8 cellular contexts compared by ENCODE assay signal in genomic region chr3:189961525-189962161, GRCh38.
A peak's percentile ranks its signal among the peaks of the same experiment; 100 is the strongest.
DNase-seq lines count a peak whose midpoint lies in the region; ATAC-seq and TF ChIP-seq lines count a peak whose summit lies in the region.

No MANE protein-coding gene starts in this region.

- peak overlapping the region; percentile 81 for H3K27ac ChIP-seq in caudate nucleus (ENCODE audit: low read depth, low read length)

- peaks cover 2% of the 10 kb centered on the region for H3K27me3 Mint-ChIP-seq in activated B cell treated with CpG ODN at 0.5 μM for 24 hours

- no peaks in the 10 kb centered on the region for H3K4me1 Mint-ChIP-seq in activated B cell treated with CpG ODN at 0.5 μM for 24 hours

- H3K4me3 Mint-ChIP-seq in activated B cell treated with CpG ODN at 0.5 μM for 24 hours: no peak overlapping the region

- ATAC-seq in GM19025 (IDR thresholded peaks at IDR 0.05; ENCODE audit: low read depth, unreplicated experiment) (peak; percentile 70), HG03354 (IDR thresholded peaks at IDR 0.05; ENCODE audit: poor library complexity, severe bottlenecking, unreplicated experiment) (peak; percentile 87), activated B cell treated with CpG ODN at 0.5 μM for 24 hours (ENCODE audit: low read depth) (peak; percentile 57)

- CTCF ChIA-PET in activated B cell treated with CpG ODN at 0.5 μM for 24 hours (lab: Charles Lee): interaction anchor here (0.7 to 3.8 kb wide), 14 partner anchors 9 to 735 kb away, joined by 3 to 22 read pairs (median 5); partner anchors contain the start of gene CLDN1

- no peak overlapping the region for H3K27ac Mint-ChIP-seq in activated B cell treated with CpG ODN at 0.5 μM for 24 hours

- peak; percentile 54 for DNase-seq in AG09319 (ENCODE audit: extremely low read depth, low read depth)
- peak; percentile 52 for DNase-seq in NCI-H226
- DNase-seq in activated B cell treated with CpG ODN at 0.5 μM for 24 hours: no peak
- peak in 59 of 61 donors; percentile 3 to 89 (median 52) for DNase-seq in caudate nucleus (lab: John Stamatoyannopoulos, UW)
- peak; percentile 84 for DNase-seq in kidney tubule cell (ENCODE audit: low spot score)
- peak; percentile 74 to 78 for DNase-seq in stimulated activated CD4-positive, alpha-beta T cell treated with anti-CD3 and anti-CD28 coated beads, Interleukin-2, amount 100 ng/mL, for 48 hours

- intact Hi-C loops in activated B cell treated with CpG ODN at 0.5 μM for 24 hours (cut with micrococcal nuclease): no loop called here

- TF ChIP-seq CTCF in AG09319 (IDR thresholded peaks at IDR 0.05; ENCODE audit: low read depth, low read length) (peak; percentile 87), activated B cell treated with CpG ODN at 0.5 μM for 24 hours (IDR thresholded peaks at IDR 0.05) (peak; percentile 36)

- POLR2A ChIA-PET in activated B cell treated with CpG ODN at 0.5 μM for 24 hours (lab: Charles Lee): interaction anchor here (0.6 kb wide), 1 partner anchor 48 kb away, joined by 6 read pairs; no protein-coding TSS in a partner anchor

- H3K36me3 Mint-ChIP-seq in activated B cell treated with CpG ODN at 0.5 μM for 24 hours (ENCODE audit: low read depth): no peaks in the 10 kb centered on the region

- no peaks in the 10 kb centered on the region for H3K9me3 Mint-ChIP-seq in activated B cell treated with CpG ODN at 0.5 μM for 24 hours
